9 cellular contexts compared by ENCODE assay signal in the genomic region with DNA sequence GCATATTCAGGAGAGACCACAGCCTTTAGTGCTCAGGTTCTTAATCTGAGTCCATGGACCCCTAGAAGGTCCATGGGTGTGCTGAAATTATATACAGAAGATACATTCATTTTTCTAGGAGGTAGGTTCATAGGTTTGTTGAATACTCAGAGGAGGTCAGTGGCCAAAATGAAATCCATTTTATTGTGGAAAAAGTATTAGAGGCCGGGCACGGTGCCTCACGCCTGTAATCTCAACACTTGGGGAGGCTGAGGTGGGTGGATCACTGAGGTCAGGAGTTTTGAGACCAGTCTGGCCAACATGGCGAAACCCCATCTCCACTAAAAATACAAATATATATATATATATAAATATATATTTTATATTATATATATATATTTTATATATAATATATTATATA.
"Had no signal": no experiment of that assay in that cellular context is flagged by ENCODE, and none has a peak within 500 bp of the region (broad histone marks: within the 10 kb centered on the region; RNA-seq: fewer than 3 reads in every experiment).

No MANE protein-coding gene starts in this region.

- H3K27ac Mint-ChIP-seq: HFFc6 had no signal

- H3K27ac ChIP-seq: GM23248, HL-60 had no signal

- H3K36me3 ChIP-seq: HAP-1 had no signal

- H3K4me1 ChIP-seq: HAP-1 had no signal

- H3K9me3 ChIP-seq: HAP-1 had no signal

- ATAC-seq: HCT116, HepG2 had no signal

- H3K36me3 Mint-ChIP-seq: IgD-negative memory B cell had no signal

- H3K4me3 ChIP-seq: GM23248, HAP-1 had no signal

- H3K4me3 Mint-ChIP-seq: HFFc6 had no signal

- H3K9me3 Mint-ChIP-seq: HFFc6 had no signal

- H3K27me3 Mint-ChIP-seq: IgD-negative memory B cell had no signal

- DNase-seq: GM23248, GOT3, H7, HFFc6 had no signal

- FAIRE-seq: HepG2 had no signal
